Comparison of ENCODE assay signal across 8 cellular contexts in genomic region chr2:235779444-235779896, GRCh38.
DNase-seq lines count a peak whose midpoint lies in the region; FAIRE-seq and TF ChIP-seq lines count a peak whose summit lies in the region.

No MANE protein-coding gene starts in this region.

- FAIRE-seq in H54 (lab: Jason Lieb, UNC), result peak; percentile 88

- DNase-seq in DMS114 treated with DMSO at 0.1 percent for 48 hours (lab: John Stamatoyannopoulos, UW; ENCODE audit: unreplicated experiment) (peak; percentile 29), H54 (ENCODE audit: insufficient read length, low spot score) (peak; percentile 71), NCI-H2107 treated with DMSO at 0.1 percent for 48 hours (lab: John Stamatoyannopoulos, UW; ENCODE audit: unreplicated experiment) (peak; percentile 13), cerebellum (ENCODE audit: low spot score) (peak; percentile 78), left kidney (ENCODE audit: low read depth, low spot score) (peak; percentile 92), GOT3 (lab: John Stamatoyannopoulos, UW) (no peak)
- peak; percentile 67 for DNase-seq in activated CD4-positive, CD25-positive, alpha-beta regulatory T cell treated with anti-CD3 and anti-CD28 coated beads, Interleukin-2, amount 50 U/mL, for 72 hours
- DNase-seq in stimulated activated CD4-positive, alpha-beta T cell treated with anti-CD3 and anti-CD28 coated beads, Interleukin-4, amount 100 ng/mL, for 4 hours, result peak; percentile 26 to 55

- TF ChIP-seq POLR2A in H54 (IDR thresholded peaks at IDR 0.05; ENCODE audit: low read depth, low read length), result no peak
